ENCODE assay signal across 16 cellular contexts in genomic region chr20:24051160-24051559, GRCh38.
DNase-seq lines count a peak whose midpoint lies in the region; ATAC-seq lines count a peak whose summit lies in the region.
"Had no signal": no experiment of that assay in that cellular context is flagged by ENCODE, and none has a peak within 500 bp of the region (broad histone marks: within the 10 kb centered on the region; RNA-seq: fewer than 3 reads in every experiment).

No MANE protein-coding gene starts in this region.

- no peaks in the 10 kb centered on the region for H3K9me3 ChIP-seq in CD4-positive, CD25-positive, alpha-beta regulatory T cell (ENCODE audit: control insufficient read depth in 2 of 2, low read length in 2 of 2)
- H3K9me3 ChIP-seq: BLaER1 treated with 17β-estradiol and CSF1 and Interleukin-3, amounts not matched to agents 10 nM and 100 nM had no signal

- H3K27ac ChIP-seq in CD4-positive, CD25-positive, alpha-beta regulatory T cell (ENCODE audit: insufficient read depth, low read length, poor library complexity, severe bottlenecking) = no peak overlapping the region
- H3K27ac ChIP-seq: BLaER1 treated with 17β-estradiol and CSF1 and Interleukin-3, amounts not matched to agents 10 nM and 100 nM; GM23248 had no signal

- peak overlapping the region; percentile 84 for H3K27ac Mint-ChIP-seq in activated CD4-positive, alpha-beta T cell treated with anti-CD3 and anti-CD28 coated beads, Interleukin-2, amount 10 ng/mL, durations not matched to agents 7 days and 5 days
- peak overlapping the region; percentile 66 to 80 (median 72) for H3K27ac Mint-ChIP-seq in CD4-positive, CD25-positive, alpha-beta regulatory T cell
- H3K27ac Mint-ChIP-seq in T-cell = peak overlapping the region; percentile 87 to 95
- peak overlapping the region; percentile 49 for H3K27ac Mint-ChIP-seq in central memory CD8-positive, alpha-beta T cell (ENCODE audit: low read depth)

- CTCF ChIA-PET in activated CD4-positive, alpha-beta T cell treated with anti-CD3 and anti-CD28 coated beads, Interleukin-2, amount 10 ng/mL, durations not matched to agents 7 days and 5 days (lab: Charles Lee) = no interaction called here
- CTCF ChIA-PET in T-cell (lab: Charles Lee) = interaction anchor here in 1 of 2 donors (0.6 kb wide), 1 partner anchor 162 kb away, joined by 4 read pairs; no protein-coding TSS in a partner anchor

- H3K27me3 Mint-ChIP-seq in activated CD4-positive, alpha-beta T cell treated with anti-CD3 and anti-CD28 coated beads, Interleukin-2, amount 10 ng/mL, durations not matched to agents 7 days and 5 days = no peaks in the 10 kb centered on the region
- no peaks in the 10 kb centered on the region for H3K27me3 Mint-ChIP-seq in CD4-positive, CD25-positive, alpha-beta regulatory T cell
- H3K27me3 Mint-ChIP-seq in T-cell = no peaks in the 10 kb centered on the region
- H3K27me3 Mint-ChIP-seq in central memory CD8-positive, alpha-beta T cell = no peaks in the 10 kb centered on the region

- no peaks in the 10 kb centered on the region for H3K4me1 ChIP-seq in CD4-positive, CD25-positive, alpha-beta regulatory T cell (ENCODE audit: control insufficient read depth, insufficient read depth, low read length, poor library complexity, severe bottlenecking)

- H3K27me3 ChIP-seq in CD4-positive, CD25-positive, alpha-beta regulatory T cell (ENCODE audit: control insufficient read depth, insufficient read depth, low read length) = no peaks in the 10 kb centered on the region
- H3K27me3 ChIP-seq: BLaER1 treated with 17β-estradiol and CSF1 and Interleukin-3, amounts not matched to agents 10 nM and 100 nM had no signal

- H3K36me3 Mint-ChIP-seq in activated CD4-positive, alpha-beta T cell treated with anti-CD3 and anti-CD28 coated beads, Interleukin-2, amount 10 ng/mL, durations not matched to agents 7 days and 5 days (ENCODE audit: low read depth) = peaks cover 6% of the 10 kb centered on the region
- H3K36me3 Mint-ChIP-seq in CD4-positive, CD25-positive, alpha-beta regulatory T cell = no peaks in the 10 kb centered on the region
- no peaks in the 10 kb centered on the region for H3K36me3 Mint-ChIP-seq in T-cell
- H3K36me3 Mint-ChIP-seq in central memory CD8-positive, alpha-beta T cell (ENCODE audit: insufficient read depth) = no peaks in the 10 kb centered on the region

- DNase-seq in activated CD4-positive, alpha-beta T cell treated with anti-CD3 and anti-CD28 coated beads, Interleukin-2, amount 10 ng/mL, durations not matched to agents 7 days and 5 days = no peak
- no peak for DNase-seq in activated CD4-positive, alpha-beta T cell treated with anti-CD3 and anti-CD28 coated beads, Interleukin-2, amount 50 U/mL, for 4 hours
- peak in 1 of 3 donors; percentile 59 for DNase-seq in CD4-positive, CD25-positive, alpha-beta regulatory T cell
- no peak for DNase-seq in T-cell
- DNase-seq in central memory CD8-positive, alpha-beta T cell (ENCODE audit: low spot score in 2 of 2) = no peak
- no peak for DNase-seq in GM19240 (ENCODE audit: insufficient read length, low spot score)
- DNase-seq in NK-92 (lab: John Stamatoyannopoulos, UW; ENCODE audit: unreplicated experiment) = no peak
- DNase-seq: DMS79, GM23248, Karpas-422, NCI-H2029, NCI-H526 had no signal

- POLR2A ChIA-PET in activated CD4-positive, alpha-beta T cell treated with anti-CD3 and anti-CD28 coated beads, Interleukin-2, amount 10 ng/mL, durations not matched to agents 7 days and 5 days (lab: Charles Lee) = no interaction called here
- POLR2A ChIA-PET in T-cell (lab: Charles Lee) = no interaction called here

- H3K36me3 ChIP-seq in CD4-positive, CD25-positive, alpha-beta regulatory T cell (ENCODE audit: control insufficient read depth, insufficient read depth, low read length) = no peaks in the 10 kb centered on the region
- H3K36me3 ChIP-seq: BLaER1 treated with 17β-estradiol and CSF1 and Interleukin-3, amounts not matched to agents 10 nM and 100 nM had no signal

- peaks cover 52% of the 10 kb centered on the region for H3K4me1 Mint-ChIP-seq in activated CD4-positive, alpha-beta T cell treated with anti-CD3 and anti-CD28 coated beads, Interleukin-2, amount 10 ng/mL, durations not matched to agents 7 days and 5 days
- peaks cover 7 to 34% (median 17%) of the 10 kb centered on the region in 4 donors for H3K4me1 Mint-ChIP-seq in CD4-positive, CD25-positive, alpha-beta regulatory T cell
- H3K4me1 Mint-ChIP-seq in T-cell = peaks cover 41 to 60% (median 46%) of the 10 kb centered on the region in 3 donors
- H3K4me1 Mint-ChIP-seq in central memory CD8-positive, alpha-beta T cell = no peaks in the 10 kb centered on the region

- H3K4me3 Mint-ChIP-seq in activated CD4-positive, alpha-beta T cell treated with anti-CD3 and anti-CD28 coated beads, Interleukin-2, amount 10 ng/mL, durations not matched to agents 7 days and 5 days = no peak overlapping the region
- peak overlapping the region in 3 of 4 donors; percentile 2 to 53 (median 51) for H3K4me3 Mint-ChIP-seq in CD4-positive, CD25-positive, alpha-beta regulatory T cell
- peak overlapping the region in 1 of 3 donors; percentile 3 for H3K4me3 Mint-ChIP-seq in T-cell
- H3K4me3 Mint-ChIP-seq in central memory CD8-positive, alpha-beta T cell = no peak overlapping the region

- no peak overlapping the region for H3K4me3 ChIP-seq in CD4-positive, CD25-positive, alpha-beta regulatory T cell (ENCODE audit: low read depth, low read length)
- H3K4me3 ChIP-seq: BLaER1 treated with 17β-estradiol and CSF1 and Interleukin-3, amounts not matched to agents 10 nM and 100 nM; GM12878; GM23248 had no signal

- ATAC-seq in CD4-positive, CD25-positive, alpha-beta regulatory T cell (ENCODE audit: low read depth in 2 of 2) = no peak
- ATAC-seq in T-cell (replicated peaks in 1 of 4) (peak; percentile 52 to 87 (median 66)), GM18861 (IDR thresholded peaks at IDR 0.05; ENCODE audit: unreplicated experiment) (no peak)
- no peak for ATAC-seq in central memory CD8-positive, alpha-beta T cell (replicated peaks; ENCODE audit: extremely low read depth, poor library complexity, severe bottlenecking)
- ATAC-seq: GM12878, HCT116 had no signal

- H3K9me3 Mint-ChIP-seq in activated CD4-positive, alpha-beta T cell treated with anti-CD3 and anti-CD28 coated beads, Interleukin-2, amount 10 ng/mL, durations not matched to agents 7 days and 5 days = peaks cover 3% of the 10 kb centered on the region
- no peaks in the 10 kb centered on the region for H3K9me3 Mint-ChIP-seq in CD4-positive, CD25-positive, alpha-beta regulatory T cell
- no peaks in the 10 kb centered on the region for H3K9me3 Mint-ChIP-seq in T-cell
- no peaks in the 10 kb centered on the region for H3K9me3 Mint-ChIP-seq in central memory CD8-positive, alpha-beta T cell

Comparison
In these comparisons a context has a peak if more than half of its experiments do, and no peak if none do; other contexts are left out.
1. H3K4me3 Mint-ChIP-seq: peak in CD4-positive, CD25-positive, alpha-beta regulatory T cell (3 of 4); none in activated CD4-positive, alpha-beta T cell treated with anti-CD3 and anti-CD28 coated beads, Interleukin-2, amount 10 ng/mL, durations not matched to agents 7 days and 5 days (single experiment) and central memory CD8-positive, alpha-beta T cell (single experiment).
2. ATAC-seq: peak in T-cell (4 of 4); none in CD4-positive, CD25-positive, alpha-beta regulatory T cell (0 of 2), central memory CD8-positive, alpha-beta T cell (single experiment) and GM18861 (single experiment).
3. Peak in every context shown above with its lines, with median percentiles within 50 percentile points of each other: H3K27ac Mint-ChIP-seq.